Comparison of ENCODE assay signal across 9 cellular contexts in the genomic region with DNA sequence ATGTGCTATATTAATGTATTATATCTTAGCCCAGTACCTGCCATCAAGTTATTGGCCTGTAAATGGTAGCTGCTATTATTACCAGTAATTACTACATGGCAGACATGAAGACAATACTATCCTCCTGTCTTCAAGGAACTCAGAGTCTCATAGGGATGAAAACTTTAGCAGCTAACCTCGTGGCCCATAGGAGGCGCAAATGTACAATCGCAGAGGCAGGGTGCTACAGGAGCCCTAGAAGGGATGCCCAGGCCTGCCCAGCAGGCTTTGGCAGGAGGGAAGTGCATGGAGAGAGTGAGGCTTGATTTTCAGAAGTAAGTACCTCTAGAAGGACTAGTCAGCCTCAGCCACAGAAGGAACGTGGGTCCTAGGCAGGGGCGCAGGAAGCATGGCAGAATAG. TPM values are rescaled to one million over a fixed set of nuclear protein-coding genes. Genes with fewer than 3 reads are reported as not detected.
DNase-seq lines count a peak whose midpoint lies in the region; ATAC-seq and TF ChIP-seq lines count a peak whose summit lies in the region.
"Had no signal": no experiment of that assay in that cellular context is flagged by ENCODE, and none has a peak within 500 bp of the region (broad histone marks: within the 10 kb centered on the region; RNA-seq: fewer than 3 reads in every experiment).

No MANE protein-coding gene starts in this region.

- no peak overlapping the region for H3K4me3 ChIP-seq in AG04450 (ENCODE audit: low read depth, low read length)
- no peak overlapping the region for H3K4me3 ChIP-seq in vagina

- H3K9me3 ChIP-seq in AG04450 (ENCODE audit: control insufficient read depth, insufficient read depth, low read length), result no peaks in the 10 kb centered on the region
- no peaks in the 10 kb centered on the region for H3K9me3 ChIP-seq in vagina

- CTCF ChIA-PET in AG04450 (lab: Charles Lee), result interaction anchor here (1.2 to 1.7 kb wide), 2 partner anchors 8 to 259 kb away, joined by 4 to 6 read pairs; no protein-coding TSS in a partner anchor

- intact Hi-C loops in vagina (cut with DNase I), result no loop called here

- H3K27ac ChIP-seq in AG04450 (ENCODE audit: low read depth, low read length) (no peak overlapping the region), foreskin keratinocyte (no peak overlapping the region), vagina (no peak overlapping the region)

- no peaks in the 10 kb centered on the region for H3K36me3 ChIP-seq in vagina

- H3K4me1 ChIP-seq in foreskin keratinocyte (no peaks in the 10 kb centered on the region), vagina (no peaks in the 10 kb centered on the region)

- H3K27me3 ChIP-seq in AG04450 (ENCODE audit: control insufficient read depth, insufficient read depth, low read length), result no peaks in the 10 kb centered on the region
- no peaks in the 10 kb centered on the region for H3K27me3 ChIP-seq in foreskin keratinocyte
- no peaks in the 10 kb centered on the region for H3K27me3 ChIP-seq in vagina

- peak; percentile 75 for ATAC-seq in foreskin keratinocyte
- ATAC-seq in HG02642 (IDR thresholded peaks at IDR 0.05; ENCODE audit: poor library complexity, unreplicated experiment), result no peak
- no peak for ATAC-seq in GM18858 (IDR thresholded peaks at IDR 0.05; ENCODE audit: unreplicated experiment)
- ATAC-seq: activated T-cell treated with anti-CD3 and anti-CD28 coated beads, Interleukin-2, amount 50 U/mL, for 4 hours had no signal

- in situ Hi-C loops in GM13977 (cut with MboI; ENCODE audit: low pct_unique_long_range_greater_than_20kb, low sequenced_read_pairs, unreplicated experiment), result no loop called here

- TF ChIP-seq CTCF in AG04450 (IDR thresholded peaks at IDR 0.05; ENCODE audit: low read depth, low read length) (peak; percentile 36), GM13977 (IDR thresholded peaks at IDR 0.05; ENCODE audit: extremely low read depth, insufficient read depth, missing control alignments) (peak; percentile 27), foreskin keratinocyte (conservative IDR thresholded peaks at IDR 0.05) (peak; percentile 68), vagina (IDR thresholded peaks at IDR 0.05) (no peak)

- TF ChIP-seq POLR2A in vagina (IDR thresholded peaks at IDR 0.05), result no peak

- POLR2A ChIA-PET in AG04450 (lab: Yijun Ruan, JAX), result no interaction called here

- no peak for DNase-seq in AG04450 (ENCODE audit: low read depth, low spot score)
- DNase-seq in GM13977 (ENCODE audit: low spot score), result no peak
- DNase-seq in SK-N-DZ (ENCODE audit: low spot score), result peak; percentile 2
- peak in 1 of 2 donors; percentile 40 for DNase-seq in foreskin keratinocyte
- DNase-seq in T1000 (lab: John Stamatoyannopoulos, UW), result no peak
- DNase-seq in vagina (ENCODE audit: extremely low spot score in 2 of 2), result no peak
- DNase-seq: activated T-cell treated with anti-CD3 and anti-CD28 coated beads, Interleukin-2, amount 50 U/mL, for 4 hours had no signal

RNA-seq across cellular contexts. Expression of gene KIDINS220, which starts 44.7 kb away (rescaled TPM):
- 49.1 and 64.7 TPM in 2 replicates for polyA plus RNA-seq in AG04450 (2011; rRNA removed)
- 142 and 146 TPM in 2 replicates for polyA minus RNA-seq in AG04450 (2011; rRNA and poly(A)+ RNA removed)
- 25.7 and 29.5 TPM in 2 replicates for polyA plus RNA-seq in SK-N-DZ (2014; cell fraction: cytosol; rRNA removed)
- 28.2 and 34.4 TPM in 2 replicates for polyA plus RNA-seq in SK-N-DZ (2014; cell fraction: nucleus; rRNA removed)
- total RNA-seq in foreskin keratinocyte, result 26.6 and 29.7 TPM in 2 replicates
- 4.2 and 4.3 TPM in 2 replicates for polyA plus RNA-seq in foreskin keratinocyte
- total RNA-seq in vagina, result 67.8 TPM

Comparison
In these comparisons a context has a peak if more than half of its experiments do, and no peak if none do; other contexts are left out.
1. CTCF ChIP-seq: peak in AG04450 (single experiment), GM13977 (single experiment) and foreskin keratinocyte (single experiment); none in vagina (0 of 3).